In genomic region chr7:33039257-33039904, GRCh38 we compare ENCODE assay signal across 8 cellular contexts. TPM values are rescaled to one million over a fixed set of nuclear protein-coding genes. Genes with fewer than 3 reads are reported as not detected.
A peak's percentile ranks its signal among the peaks of the same experiment; 100 is the strongest.
DNase-seq lines count a peak whose midpoint lies in the region; ATAC-seq and FAIRE-seq lines count a peak whose summit lies in the region.

No MANE protein-coding gene starts in this region.

- DNase-seq in T-cell (no peak), germinal center (ENCODE audit: low spot score) (peak; percentile 44), NCI-H1048 (lab: John Stamatoyannopoulos, UW) (no peak)
- DNase-seq in stimulated activated CD4-positive, alpha-beta T cell treated with anti-CD3 and anti-CD28 coated beads, Interleukin-2, amount 100 ng/mL, for 24 hours, result no peak

- POLR2A ChIA-PET in T-cell (lab: Charles Lee), result interaction anchor here (0.5 to 2.7 kb wide), 13 partner anchors 9 to 146 kb away, joined by 3 to 12 read pairs (median 3); partner anchors contain the start of gene NT5C3A (in 1 of the 2)

- peak overlapping the region; percentile 72 to 81 (median 77) for H3K4me3 Mint-ChIP-seq in T-cell

- H3K36me3 Mint-ChIP-seq in T-cell, result peaks cover 8% of the 10 kb centered on the region

- no peaks in the 10 kb centered on the region for H3K27me3 ChIP-seq in stomach smooth muscle (ENCODE audit: control insufficient read depth in 1 of 2, insufficient read depth in 2 of 2, low read length in 2 of 2)

- no peaks in the 10 kb centered on the region for H3K4me1 ChIP-seq in stomach smooth muscle (ENCODE audit: control insufficient read depth, insufficient read depth, low read length)

- H3K4me3 ChIP-seq in stomach smooth muscle (ENCODE audit: low read length in 2 of 2), result peak overlapping the region; percentile 58 to 67

- no peak overlapping the region for H3K27ac ChIP-seq in stomach smooth muscle (ENCODE audit: low read length)

- FAIRE-seq in G401.6 (lab: Jason Lieb, UNC), result peak; percentile 50

- CTCF ChIA-PET in T-cell (lab: Charles Lee), result interaction anchor here (0.6 to 3.9 kb wide), 17 partner anchors 10 to 548 kb away, joined by 3 to 30 read pairs (median 5); partner anchors contain the start of genes NT5C3A (in 1 of the 2) and RP9 (in 1 of the 2)

- peak overlapping the region; percentile 1 to 57 for H3K9ac ChIP-seq in stomach smooth muscle (ENCODE audit: low read length in 2 of 2)

- H3K27me3 Mint-ChIP-seq in T-cell, result no peaks in the 10 kb centered on the region

- H3K4me1 Mint-ChIP-seq in T-cell, result peaks cover 59 to 65% (median 65%) of the 10 kb centered on the region in 3 donors

- no peaks in the 10 kb centered on the region for H3K9me3 Mint-ChIP-seq in T-cell

- ATAC-seq in HG02610 (IDR thresholded peaks at IDR 0.05; ENCODE audit: unreplicated experiment) (peak; percentile 26), T-cell (replicated peaks in 1 of 4) (peak in 1 of 4 experiments; percentile 35), HG02970 (IDR thresholded peaks at IDR 0.05; ENCODE audit: low FRiP score, unreplicated experiment) (no peak)

- no peaks in the 10 kb centered on the region for H3K9me3 ChIP-seq in stomach smooth muscle (ENCODE audit: control insufficient read depth in 2 of 2, low read length in 2 of 2)

- H3K36me3 ChIP-seq in stomach smooth muscle (ENCODE audit: control insufficient read depth in 2 of 2, insufficient read depth in 2 of 2, low read length in 2 of 2), result no peaks in the 10 kb centered on the region

- H3K27ac Mint-ChIP-seq in T-cell, result peak overlapping the region; percentile 78 to 79

RNA-seq across cellular contexts. Expression of gene NT5C3A, which starts 23.2 kb away (rescaled TPM):
- total RNA-seq in T-cell, result 10 to 100 TPM; 31.1 to 41.1 (median 38.0) TPM
